ENCODE assay signal across 11 cellular contexts in genomic region chr1:213249395-213249794, GRCh38.
"Had no signal": no experiment of that assay in that cellular context is flagged by ENCODE, and none has a peak within 500 bp of the region (broad histone marks: within the 10 kb centered on the region; RNA-seq: fewer than 3 reads in every experiment).

No MANE protein-coding gene starts in this region.

- H3K36me3 ChIP-seq: HAP-1 had no signal

- H3K27ac ChIP-seq: GM23248 had no signal

- H3K9me3 Mint-ChIP-seq: GM23338, H9, HFFc6 had no signal

- H3K4me3 Mint-ChIP-seq: GM23338, H9, HFFc6 had no signal

- H3K4me2 ChIP-seq: GM23338 had no signal

- H3K9ac ChIP-seq: GM23248 had no signal

- DNase-seq: GM23248, GOT3, H7, H9, HCEC 1CT, HFFc6 had no signal

- FAIRE-seq: H1, H54 had no signal

- H3K4me3 ChIP-seq: GM23248, GM23338, HAP-1 had no signal

- H3K27ac Mint-ChIP-seq: GM23338, H9, HFFc6 had no signal

- H2AFZ ChIP-seq: GM23248, GM23338 had no signal

- ATAC-seq: HCT116 had no signal

- H3K9me3 ChIP-seq: HAP-1 had no signal
